Comparison of ENCODE assay signal across 19 cellular contexts in genomic region chr1:95221306-95221705, GRCh38.
"Had no signal": no experiment of that assay in that cellular context is flagged by ENCODE, and none has a peak within 500 bp of the region (broad histone marks: within the 10 kb centered on the region; RNA-seq: fewer than 3 reads in every experiment).

No MANE protein-coding gene starts in this region.

- DNase-seq: colonic mucosa; effector CD4-positive, alpha-beta T cell; glutamatergic neuron; immature natural killer cell; left ventricle myocardium superior; mucosa of descending colon; naive thymus-derived CD8-positive, alpha-beta T cell; posterior cingulate gyrus; sigmoid colon; stimulated activated CD4-positive, alpha-beta T cell treated with anti-CD3 and anti-CD28 coated beads, Interleukin-12 subunit alpha, Interleukin-12 subunit beta, amount 100 ng/mL, for 4 hours; stimulated activated CD4-positive, alpha-beta T cell treated with anti-CD3 and anti-CD28 coated beads, Interleukin-2, amount 100 ng/mL, for 48 hours; stimulated activated naive CD4-positive, alpha-beta T cell treated with Interleukin-2 at 50 U/mL for 16 hours; upper lobe of left lung; uterus had no signal

- H3K9me3 ChIP-seq: colonic mucosa, gastroesophageal sphincter, mucosa of descending colon, neutrophil, sigmoid colon, upper lobe of left lung, uterus had no signal

- FAIRE-seq: keratinocyte had no signal

- ATAC-seq: esophagus mucosa; gastroesophageal sphincter; left ventricle myocardium superior; mucosa of descending colon; naive thymus-derived CD8-positive, alpha-beta T cell had no signal

- H3K27ac ChIP-seq: colonic mucosa, gastroesophageal sphincter, neutrophil, sigmoid colon, skin epidermis, upper lobe of left lung, uterus had no signal

- H3K27me3 ChIP-seq: colonic mucosa, gastroesophageal sphincter, sigmoid colon, upper lobe of left lung, uterus had no signal

- H3K4me1 ChIP-seq: colonic mucosa, gastroesophageal sphincter, sigmoid colon, upper lobe of left lung, uterus had no signal

- H3K36me3 ChIP-seq: colonic mucosa, neutrophil, sigmoid colon, upper lobe of left lung, uterus had no signal

- H3K4me3 ChIP-seq: colonic mucosa, gastroesophageal sphincter, mucosa of descending colon, sigmoid colon, skin epidermis, upper lobe of left lung, uterus had no signal
